In genomic region chr1:201459775-201460174, GRCh38 we compare ENCODE assay signal across 20 cellular contexts. TPM values are rescaled to one million over a fixed set of nuclear protein-coding genes. Genes with fewer than 3 reads are reported as not detected.
DNase-seq lines count a peak whose midpoint lies in the region; ATAC-seq and TF ChIP-seq lines count a peak whose summit lies in the region.
"Had no signal": no experiment of that assay in that cellular context is flagged by ENCODE, and none has a peak within 500 bp of the region (broad histone marks: within the 10 kb centered on the region; RNA-seq: fewer than 3 reads in every experiment).

No MANE protein-coding gene starts in this region.

- no peaks in the 10 kb centered on the region for H3K9me3 ChIP-seq in BLaER1 treated with 17β-estradiol and CSF1 and Interleukin-3, amounts not matched to agents 10 nM and 100 nM (replicated peaks in 1 of 11)
- H3K9me3 ChIP-seq in subcutaneous abdominal adipose tissue (ENCODE audit: control insufficient read depth in 5 of 5, low read length in 5 of 5), result no peaks in the 10 kb centered on the region
- H3K9me3 ChIP-seq: body of pancreas, prostate gland had no signal

- H3K9me3 Mint-ChIP-seq in activated naive CD4-positive, alpha-beta T cell treated with anti-CD3 and anti-CD28 coated beads, Interleukin-2, amount 10 ng/mL, durations not matched to agents 7 days and 5 days, result no peaks in the 10 kb centered on the region
- H3K9me3 Mint-ChIP-seq in immature natural killer cell, result no peaks in the 10 kb centered on the region
- H3K9me3 Mint-ChIP-seq: activated naive CD8-positive, alpha-beta T cell treated with anti-CD3 and anti-CD28 coated beads for 36 hours; activated T-cell treated with anti-CD3 and anti-CD28 coated beads, Interleukin-2, amount 50 U/mL, for 72 hours had no signal

- no peak for TF ChIP-seq CTCF in VCaP (conservative IDR thresholded peaks at IDR 0.05)

- peak overlapping the region in 2 of 11 experiments; percentile 9 to 41; a peak in 3 of 22 replicates for H3K9ac ChIP-seq in BLaER1 treated with 17β-estradiol and CSF1 and Interleukin-3, amounts not matched to agents 10 nM and 100 nM
- H3K9ac ChIP-seq in subcutaneous abdominal adipose tissue (ENCODE audit: low read length in 5 of 5), result peak overlapping the region in 1 of 5 donors; percentile 17

- H3K36me3 ChIP-seq in BLaER1 treated with 17β-estradiol and CSF1 and Interleukin-3, amounts not matched to agents 10 nM and 100 nM, result peaks cover 5 to 12% (median 10%) of the 10 kb centered on the region in 11 experiments
- peaks cover 0 to 8% (median 5%) of the 10 kb centered on the region in 5 donors for H3K36me3 ChIP-seq in subcutaneous abdominal adipose tissue (ENCODE audit: control insufficient read depth in 5 of 5, insufficient read depth in 5 of 5, low read length in 5 of 5)
- H3K36me3 ChIP-seq: prostate gland had no signal

- H3K27me3 ChIP-seq in BLaER1 treated with 17β-estradiol and CSF1 and Interleukin-3, amounts not matched to agents 10 nM and 100 nM, result no peaks in the 10 kb centered on the region
- no peaks in the 10 kb centered on the region for H3K27me3 ChIP-seq in layer of hippocampus (ENCODE audit: control insufficient read depth, insufficient read depth, low read length)
- H3K27me3 ChIP-seq in subcutaneous abdominal adipose tissue (ENCODE audit: control insufficient read depth in 5 of 5, insufficient read depth in 4 of 5, low read length in 5 of 5), result no peaks in the 10 kb centered on the region
- H3K27me3 ChIP-seq: body of pancreas had no signal

- H3K36me3 Mint-ChIP-seq in activated naive CD4-positive, alpha-beta T cell treated with anti-CD3 and anti-CD28 coated beads, Interleukin-2, amount 10 ng/mL, durations not matched to agents 7 days and 5 days, result peaks cover 2% of the 10 kb centered on the region
- no peaks in the 10 kb centered on the region for H3K36me3 Mint-ChIP-seq in immature natural killer cell
- H3K36me3 Mint-ChIP-seq: activated naive CD8-positive, alpha-beta T cell treated with anti-CD3 and anti-CD28 coated beads for 36 hours had no signal

- H3K4me1 Mint-ChIP-seq in activated naive CD4-positive, alpha-beta T cell treated with anti-CD3 and anti-CD28 coated beads, Interleukin-2, amount 10 ng/mL, durations not matched to agents 7 days and 5 days, result no peaks in the 10 kb centered on the region
- peaks cover 0 to 4% of the 10 kb centered on the region in 2 donors for H3K4me1 Mint-ChIP-seq in immature natural killer cell

- H3K4me1 ChIP-seq in BLaER1 treated with 17β-estradiol and CSF1 and Interleukin-3, amounts not matched to agents 10 nM and 100 nM, result peaks cover 65 to 90% (median 77%) of the 10 kb centered on the region in 10 experiments
- peaks cover 13 to 70% (median 53%) of the 10 kb centered on the region in 5 donors for H3K4me1 ChIP-seq in subcutaneous abdominal adipose tissue (ENCODE audit: control insufficient read depth in 5 of 5, insufficient read depth in 5 of 5, low read length in 5 of 5)

- H3K27ac ChIP-seq in BLaER1 treated with 17β-estradiol and CSF1 and Interleukin-3, amounts not matched to agents 10 nM and 100 nM, result peak overlapping the region in 4 of 11 experiments; percentile 37 to 68 (median 58); a peak in 9 of 22 replicates
- H3K27ac ChIP-seq in VCaP, result peak overlapping the region; percentile 84
- H3K27ac ChIP-seq in layer of hippocampus (ENCODE audit: low read depth, low read length), result peak overlapping the region; percentile 23
- peak overlapping the region; percentile 79 for H3K27ac ChIP-seq in subcutaneous abdominal adipose tissue (ENCODE audit: low read depth, low read length)

- H3K4me3 ChIP-seq in BLaER1 treated with 17β-estradiol and CSF1 and Interleukin-3, amounts not matched to agents 10 nM and 100 nM, result no peak overlapping the region
- no peak overlapping the region for H3K4me3 ChIP-seq in subcutaneous abdominal adipose tissue (ENCODE audit: low read depth in 1 of 5, low read length in 5 of 5)
- H3K4me3 ChIP-seq: body of pancreas, prostate gland had no signal

- peaks cover 0 to 35% (median 6%) of the 10 kb centered on the region in 11 experiments; a peak in 10 of 22 replicates for H4K20me1 ChIP-seq in BLaER1 treated with 17β-estradiol and CSF1 and Interleukin-3, amounts not matched to agents 10 nM and 100 nM

- peak overlapping the region; percentile 43 to 87 (median 74) for H3K4me2 ChIP-seq in BLaER1 treated with 17β-estradiol and CSF1 and Interleukin-3, amounts not matched to agents 10 nM and 100 nM

- no peak for DNase-seq in activated naive CD4-positive, alpha-beta T cell treated with anti-CD3 and anti-CD28 coated beads, Interleukin-2, amount 10 ng/mL, durations not matched to agents 7 days and 5 days
- no peak for DNase-seq in immature natural killer cell
- DNase-seq: activated CD4-positive, CD25-positive, alpha-beta regulatory T cell; activated naive CD8-positive, alpha-beta T cell treated with anti-CD3 and anti-CD28 coated beads for 36 hours; activated T-cell treated with anti-CD3 and anti-CD28 coated beads, Interleukin-2, amount 50 U/mL, for 72 hours; body of pancreas; DMS 273 treated with DMSO at 0.1 percent for 48 hours; left cardiac atrium; midbrain; NCI-H1436 treated with DMSO at 0.1 percent for 48 hours; NCI-H2171; NCI-H69; SHP77 treated with DMSO at 0.1 percent for 48 hours had no signal

- CTCF ChIA-PET in activated naive CD4-positive, alpha-beta T cell treated with anti-CD3 and anti-CD28 coated beads, Interleukin-2, amount 10 ng/mL, durations not matched to agents 7 days and 5 days (lab: Charles Lee), result interaction anchor here (1.0 to 3.5 kb wide), 3 partner anchors 11 to 53 kb away, joined by 3 to 10 read pairs (median 7); no protein-coding TSS in a partner anchor

- H3K27me3 Mint-ChIP-seq in activated naive CD4-positive, alpha-beta T cell treated with anti-CD3 and anti-CD28 coated beads, Interleukin-2, amount 10 ng/mL, durations not matched to agents 7 days and 5 days, result peaks cover 49% of the 10 kb centered on the region
- H3K27me3 Mint-ChIP-seq in immature natural killer cell (ENCODE audit: low read depth in 3 of 3), result peaks cover 2 to 7% (median 3%) of the 10 kb centered on the region in 3 donors

- no peak for ATAC-seq in GM21825 (IDR thresholded peaks at IDR 0.05; ENCODE audit: unreplicated experiment)
- no peak for ATAC-seq in GM18511 (IDR thresholded peaks at IDR 0.05; ENCODE audit: unreplicated experiment)
- ATAC-seq: body of pancreas, left cardiac atrium had no signal

- no peak overlapping the region for H3K27ac Mint-ChIP-seq in activated naive CD4-positive, alpha-beta T cell treated with anti-CD3 and anti-CD28 coated beads, Interleukin-2, amount 10 ng/mL, durations not matched to agents 7 days and 5 days
- H3K27ac Mint-ChIP-seq in immature natural killer cell, result no peak overlapping the region
- H3K27ac Mint-ChIP-seq: activated naive CD8-positive, alpha-beta T cell treated with anti-CD3 and anti-CD28 coated beads for 36 hours; activated T-cell treated with anti-CD3 and anti-CD28 coated beads, Interleukin-2, amount 50 U/mL, for 72 hours had no signal

- H3K4me3 Mint-ChIP-seq in activated naive CD4-positive, alpha-beta T cell treated with anti-CD3 and anti-CD28 coated beads, Interleukin-2, amount 10 ng/mL, durations not matched to agents 7 days and 5 days, result no peak overlapping the region
- no peak overlapping the region for H3K4me3 Mint-ChIP-seq in immature natural killer cell
- H3K4me3 Mint-ChIP-seq: activated naive CD8-positive, alpha-beta T cell treated with anti-CD3 and anti-CD28 coated beads for 36 hours; activated T-cell treated with anti-CD3 and anti-CD28 coated beads, Interleukin-2, amount 50 U/mL, for 72 hours had no signal

RNA-seq across cellular contexts. Expression of gene PHLDA3, which starts 9.2 kb away (rescaled TPM):
- polyA plus RNA-seq in immature natural killer cell, result 10 to 100 TPM in 1 of 3 donors, under 1 TPM in 1, not detected in 1; 0.62 to 10.8 TPM

RNA-seq across cellular contexts. Expression of gene TNNI1, which starts 38.2 kb away (rescaled TPM):
- polyA plus RNA-seq in immature natural killer cell, result not detected

RNA-seq across cellular contexts. Expression of gene CSRP1, which starts 47.1 kb away (rescaled TPM):
- polyA plus RNA-seq in immature natural killer cell, result 10 to 100 TPM; 58.0 to 72.9 (median 61.8) TPM
